1 cellular context compared by ENCODE assay signal in the genomic region with DNA sequence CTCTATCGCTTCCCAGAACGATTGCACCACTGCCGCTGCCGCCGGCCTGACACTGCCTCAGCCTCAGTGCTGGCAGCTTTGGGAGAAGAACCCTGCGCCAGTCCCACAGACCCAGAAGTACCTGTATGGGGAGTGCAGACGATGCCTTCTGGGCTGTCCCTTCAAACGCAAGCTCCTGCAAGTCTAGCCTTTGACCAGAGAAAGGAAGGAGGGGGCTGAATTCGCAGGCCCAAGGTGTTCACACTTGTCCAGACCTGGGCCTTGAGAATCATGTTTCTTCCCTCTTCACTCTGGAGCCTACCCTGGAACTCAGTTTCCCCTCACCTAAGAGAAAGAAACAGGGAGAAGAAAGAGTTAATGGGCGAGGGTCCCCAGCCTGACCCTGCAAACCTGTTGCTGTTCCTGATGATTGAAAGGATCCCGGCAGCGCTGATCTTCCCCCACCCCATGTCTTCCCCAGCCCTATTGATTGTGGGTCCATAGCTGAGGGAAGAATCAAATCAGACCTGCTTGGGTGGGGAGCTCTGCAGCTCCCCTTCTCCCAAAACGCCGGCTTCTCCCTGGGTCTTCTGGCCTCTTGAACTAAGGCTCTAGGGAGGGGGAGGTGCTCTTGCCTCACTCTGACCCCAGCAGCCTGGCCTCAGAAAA.
TF ChIP-seq lines count a peak whose summit lies in the region.

No MANE protein-coding gene starts in this region.

TF ChIP-seq in K562, 482 proteins besides CTCF, POLR2A, EP300 and RAD21 (continued from another document):
- TF ChIP-seq BCLAF1 (IDR thresholded peaks at IDR 0.05; ENCODE audit: borderline replicate concordance in 1 of 2, control insufficient read depth in 1 of 2, low read depth in 2 of 2, low read length in 1 of 2), result no peak
- no peak for TF ChIP-seq HDAC8 (tag; IDR thresholded peaks at IDR 0.05)
- TF ChIP-seq TEAD4 (IDR thresholded peaks at IDR 0.05; ENCODE audit: low read length), result no peak
- TF ChIP-seq TEAD4 (CRISPR knock-in tag; IDR thresholded peaks at IDR 0.05; ENCODE audit: borderline replicate concordance), result no peak
- 0 out of 2 replicates have a peak, but pooled peaks have one; percentile 21 for TF ChIP-seq NFRKB (IDR thresholded peaks at IDR 0.05; ENCODE audit: low read depth)
- TF ChIP-seq ZNF121 (CRISPR knock-in tag; conservative IDR thresholded peaks at IDR 0.05), result no peak
- TF ChIP-seq, protein P1, sequence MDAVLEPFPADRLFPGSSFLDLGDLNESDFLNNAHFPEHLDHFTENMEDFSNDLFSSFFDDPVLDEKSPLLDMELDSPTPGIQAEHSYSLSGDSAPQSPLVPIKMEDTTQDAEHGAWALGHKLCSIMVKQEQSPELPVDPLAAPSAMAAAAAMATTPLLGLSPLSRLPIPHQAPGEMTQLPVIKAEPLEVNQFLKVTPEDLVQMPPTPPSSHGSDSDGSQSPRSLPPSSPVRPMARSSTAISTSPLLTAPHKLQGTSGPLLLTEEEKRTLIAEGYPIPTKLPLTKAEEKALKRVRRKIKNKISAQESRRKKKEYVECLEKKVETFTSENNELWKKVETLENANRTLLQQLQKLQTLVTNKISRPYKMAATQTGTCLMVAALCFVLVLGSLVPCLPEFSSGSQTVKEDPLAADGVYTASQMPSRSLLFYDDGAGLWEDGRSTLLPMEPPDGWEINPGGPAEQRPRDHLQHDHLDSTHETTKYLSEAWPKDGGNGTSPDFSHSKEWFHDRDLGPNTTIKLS (IDR thresholded peaks at IDR 0.05; ENCODE audit: borderline replicate concordance, low read depth), result no peak
- TF ChIP-seq, protein P2, sequence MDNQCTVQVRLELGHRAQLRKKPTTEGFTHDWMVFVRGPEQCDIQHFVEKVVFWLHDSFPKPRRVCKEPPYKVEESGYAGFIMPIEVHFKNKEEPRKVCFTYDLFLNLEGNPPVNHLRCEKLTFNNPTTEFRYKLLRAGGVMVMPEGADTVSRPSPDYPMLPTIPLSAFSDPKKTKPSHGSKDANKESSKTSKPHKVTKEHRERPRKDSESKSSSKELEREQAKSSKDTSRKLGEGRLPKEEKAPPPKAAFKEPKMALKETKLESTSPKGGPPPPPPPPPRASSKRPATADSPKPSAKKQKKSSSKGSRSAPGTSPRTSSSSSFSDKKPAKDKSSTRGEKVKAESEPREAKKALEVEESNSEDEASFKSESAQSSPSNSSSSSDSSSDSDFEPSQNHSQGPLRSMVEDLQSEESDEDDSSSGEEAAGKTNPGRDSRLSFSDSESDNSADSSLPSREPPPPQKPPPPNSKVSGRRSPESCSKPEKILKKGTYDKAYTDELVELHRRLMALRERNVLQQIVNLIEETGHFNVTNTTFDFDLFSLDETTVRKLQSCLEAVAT (IDR thresholded peaks at IDR 0.05), result no peak
- TF ChIP-seq, protein P3, sequence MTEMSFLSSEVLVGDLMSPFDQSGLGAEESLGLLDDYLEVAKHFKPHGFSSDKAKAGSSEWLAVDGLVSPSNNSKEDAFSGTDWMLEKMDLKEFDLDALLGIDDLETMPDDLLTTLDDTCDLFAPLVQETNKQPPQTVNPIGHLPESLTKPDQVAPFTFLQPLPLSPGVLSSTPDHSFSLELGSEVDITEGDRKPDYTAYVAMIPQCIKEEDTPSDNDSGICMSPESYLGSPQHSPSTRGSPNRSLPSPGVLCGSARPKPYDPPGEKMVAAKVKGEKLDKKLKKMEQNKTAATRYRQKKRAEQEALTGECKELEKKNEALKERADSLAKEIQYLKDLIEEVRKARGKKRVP (CRISPR knock-in tag; IDR thresholded peaks at IDR 0.05), result no peak
- TF ChIP-seq ZFX (CRISPR knock-in tag; IDR thresholded peaks at IDR 0.05), result peak; percentile 69
- no peak for TF ChIP-seq DACH1 (IDR thresholded peaks at IDR 0.05; ENCODE audit: partially characterized antibody)
- no peak for TF ChIP-seq ZBTB1 (CRISPR knock-in tag; IDR thresholded peaks at IDR 0.05; ENCODE audit: borderline replicate concordance, low read depth)
- no peak for TF ChIP-seq ZNF778 (CRISPR knock-in tag; IDR thresholded peaks at IDR 0.05)
- TF ChIP-seq HDAC2 (IDR thresholded peaks at IDR 0.05), result peak; percentile 23; the same call in 1 of the 2 replicates
- peak; percentile 20; the same call in 1 of the 2 replicates for TF ChIP-seq ZNF57 (CRISPR knock-in tag; IDR thresholded peaks at IDR 0.05)
- no peak for TF ChIP-seq SREBF1 (IDR thresholded peaks at IDR 0.05; ENCODE audit: borderline replicate concordance, low read depth, low read length)
- TF ChIP-seq ZFP36 (IDR thresholded peaks at IDR 0.05; ENCODE audit: low read depth, low read length, partially characterized antibody), result no peak
- TF ChIP-seq RB1 (IDR thresholded peaks at IDR 0.05; ENCODE audit: low read depth), result no peak
- 0 out of 6 replicates have a peak, but pooled peaks of 1 of the 3 experiments have one; percentile 4 for TF ChIP-seq ZBTB11 (CRISPR knock-in tag; IDR thresholded peaks at IDR 0.05)
- TF ChIP-seq RBFOX2 (IDR thresholded peaks at IDR 0.05; ENCODE audit: low read depth, low read length), result 0 out of 2 replicates have a peak, but pooled peaks have one; percentile 10
- no peak for TF ChIP-seq NR3C1 (CRISPR knock-in tag; IDR thresholded peaks at IDR 0.05)
- TF ChIP-seq, protein P4, sequence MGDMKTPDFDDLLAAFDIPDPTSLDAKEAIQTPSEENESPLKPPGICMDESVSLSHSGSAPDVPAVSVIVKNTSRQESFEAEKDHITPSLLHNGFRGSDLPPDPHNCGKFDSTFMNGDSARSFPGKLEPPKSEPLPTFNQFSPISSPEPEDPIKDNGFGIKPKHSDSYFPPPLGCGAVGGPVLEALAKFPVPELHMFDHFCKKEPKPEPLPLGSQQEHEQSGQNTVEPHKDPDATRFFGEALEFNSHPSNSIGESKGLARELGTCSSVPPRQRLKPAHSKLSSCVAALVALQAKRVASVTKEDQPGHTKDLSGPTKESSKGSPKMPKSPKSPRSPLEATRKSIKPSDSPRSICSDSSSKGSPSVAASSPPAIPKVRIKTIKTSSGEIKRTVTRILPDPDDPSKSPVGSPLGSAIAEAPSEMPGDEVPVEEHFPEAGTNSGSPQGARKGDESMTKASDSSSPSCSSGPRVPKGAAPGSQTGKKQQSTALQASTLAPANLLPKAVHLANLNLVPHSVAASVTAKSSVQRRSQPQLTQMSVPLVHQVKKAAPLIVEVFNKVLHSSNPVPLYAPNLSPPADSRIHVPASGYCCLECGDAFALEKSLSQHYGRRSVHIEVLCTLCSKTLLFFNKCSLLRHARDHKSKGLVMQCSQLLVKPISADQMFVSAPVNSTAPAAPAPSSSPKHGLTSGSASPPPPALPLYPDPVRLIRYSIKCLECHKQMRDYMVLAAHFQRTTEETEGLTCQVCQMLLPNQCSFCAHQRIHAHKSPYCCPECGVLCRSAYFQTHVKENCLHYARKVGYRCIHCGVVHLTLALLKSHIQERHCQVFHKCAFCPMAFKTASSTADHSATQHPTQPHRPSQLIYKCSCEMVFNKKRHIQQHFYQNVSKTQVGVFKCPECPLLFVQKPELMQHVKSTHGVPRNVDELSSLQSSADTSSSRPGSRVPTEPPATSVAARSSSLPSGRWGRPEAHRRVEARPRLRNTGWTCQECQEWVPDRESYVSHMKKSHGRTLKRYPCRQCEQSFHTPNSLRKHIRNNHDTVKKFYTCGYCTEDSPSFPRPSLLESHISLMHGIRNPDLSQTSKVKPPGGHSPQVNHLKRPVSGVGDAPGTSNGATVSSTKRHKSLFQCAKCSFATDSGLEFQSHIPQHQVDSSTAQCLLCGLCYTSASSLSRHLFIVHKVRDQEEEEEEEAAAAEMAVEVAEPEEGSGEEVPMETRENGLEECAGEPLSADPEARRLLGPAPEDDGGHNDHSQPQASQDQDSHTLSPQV (IDR thresholded peaks at IDR 0.05), result peak; percentile 24
- no peak for TF ChIP-seq ZNF239 (CRISPR knock-in tag; IDR thresholded peaks at IDR 0.05)
- no peak for TF ChIP-seq ZNF436 (CRISPR knock-in tag; IDR thresholded peaks at IDR 0.05)
